In genomic region chr10:13852872-13853271, GRCh38 we compare ENCODE assay signal across 16 cellular contexts.
DNase-seq lines count a peak whose midpoint lies in the region; ATAC-seq and TF ChIP-seq lines count a peak whose summit lies in the region.
"Had no signal": no experiment of that assay in that cellular context is flagged by ENCODE, and none has a peak within 500 bp of the region (broad histone marks: within the 10 kb centered on the region; RNA-seq: fewer than 3 reads in every experiment).

No MANE protein-coding gene starts in this region.

- no peaks in the 10 kb centered on the region for H3K36me3 ChIP-seq in adrenal gland (replicated peaks in 1 of 2)
- H3K36me3 ChIP-seq: BLaER1 treated with 17β-estradiol and CSF1 and Interleukin-3, amounts not matched to agents 10 nM and 100 nM had no signal

- peak in 4 of 7 donors; percentile 32 to 66 (median 44) for DNase-seq in adrenal gland
- no peak for DNase-seq in Right ventricle myocardium superior
- peak; percentile 58 for DNase-seq in medulla oblongata (ENCODE audit: extremely low spot score)
- DNase-seq in substantia nigra (lab: John Stamatoyannopoulos, UW) = peak in 1 of 49 donors; percentile 46
- no peak for DNase-seq in NCI-H510A (lab: John Stamatoyannopoulos, UW)
- DNase-seq in superior temporal gyrus (ENCODE audit: extremely low spot score) = no peak
- DNase-seq: activated naive CD4-positive, alpha-beta T cell treated with anti-CD3 and anti-CD28 coated beads, Interleukin-2, amount 10 ng/mL, durations not matched to agents 7 days and 5 days; activated T-cell treated with anti-CD3 and anti-CD28 coated beads, Interleukin-2, amount 50 U/mL, for 48 hours; DMS 273 treated with DMSO at 0.1 percent for 48 hours; hippocampal formation; NCI-H524; stimulated activated CD4-positive, alpha-beta T cell treated with anti-CD3 and anti-CD28 coated beads, Interleukin-4, amount 100 ng/mL, for 4 hours had no signal

- intact Hi-C loops in adrenal gland (cut with DNase I) (no loop called here), Right ventricle myocardium superior (cut with DNase I) (no loop called here)

- no peak for TF ChIP-seq CTCF in adrenal gland (IDR thresholded peaks at IDR 0.05)

- no peaks in the 10 kb centered on the region for H3K27me3 ChIP-seq in adrenal gland
- H3K27me3 ChIP-seq: BLaER1 treated with 17β-estradiol and CSF1 and Interleukin-3, amounts not matched to agents 10 nM and 100 nM had no signal

- H3K4me3 ChIP-seq in adrenal gland = no peak overlapping the region
- H3K4me3 ChIP-seq: BLaER1 treated with 17β-estradiol and CSF1 and Interleukin-3, amounts not matched to agents 10 nM and 100 nM had no signal

- H3K4me1 ChIP-seq in adrenal gland (replicated peaks in 1 of 2) = peaks cover 5 to 9% of the 10 kb centered on the region in 2 donors

- TF ChIP-seq POLR2A in adrenal gland (IDR thresholded peaks at IDR 0.05) = no peak

- WGBS in adrenal gland, 4 donors = 66 to 78% (median 73%) methylated on average over 5 of the region's 5 CpGs

- H3K27ac ChIP-seq in adrenal gland (peak overlapping the region in 4 of 5 donors; percentile 9 to 87 (median 48)), substantia nigra (ENCODE audit: low read depth, low read length, poor library complexity, severe bottlenecking) (peak overlapping the region; percentile 40)
- H3K27ac ChIP-seq: BLaER1 treated with 17β-estradiol and CSF1 and Interleukin-3, amounts not matched to agents 10 nM and 100 nM; RWPE1 had no signal

- no peaks in the 10 kb centered on the region for H3K9me3 ChIP-seq in adrenal gland (replicated peaks in 1 of 3)
- H3K9me3 ChIP-seq: BLaER1 treated with 17β-estradiol and CSF1 and Interleukin-3, amounts not matched to agents 10 nM and 100 nM had no signal

- ATAC-seq in Right ventricle myocardium superior (ENCODE audit: poor library complexity) = peak; percentile 70
- no peak for ATAC-seq in HG03159 (IDR thresholded peaks at IDR 0.05; ENCODE audit: unreplicated experiment)
- ATAC-seq in HG02885 (IDR thresholded peaks at IDR 0.05; ENCODE audit: poor library complexity, unreplicated experiment) = no peak

Comparison
In these comparisons a context has a peak if more than half of its experiments do, and no peak if none do; other contexts are left out.
1. DNase-seq: peak in adrenal gland (4 of 7) and medulla oblongata (single experiment); none in Right ventricle myocardium superior (single experiment), NCI-H510A (single experiment) and superior temporal gyrus (single experiment).